ENCODE assay signal across 29 cellular contexts in genomic region chr16:52914428-52914827, GRCh38.
"Had no signal": no experiment of that assay in that cellular context is flagged by ENCODE, and none has a peak within 500 bp of the region (broad histone marks: within the 10 kb centered on the region; RNA-seq: fewer than 3 reads in every experiment).

No MANE protein-coding gene starts in this region.

- DNase-seq: activated CD4-positive, alpha-beta T cell treated with anti-CD3 and anti-CD28 coated beads for 1 hour; activated CD4-positive, alpha-beta T cell treated with anti-CD3 and anti-CD28 coated beads, Interleukin-2, amount 10 ng/mL, durations not matched to agents 7 days and 5 days; activated CD8-positive, alpha-beta memory T cell treated with anti-CD3 and anti-CD28 coated beads, Interleukin-2, amount 10 ng/mL, durations not matched to agents 7 days and 5 days; activated CD8-positive, alpha-beta T cell treated with anti-CD3 and anti-CD28 coated beads for 36 hours; activated naive CD4-positive, alpha-beta T cell; activated T-cell treated with anti-CD3 and anti-CD28 coated beads, Interleukin-2, amount 50 U/mL, for 48 hours; foreskin keratinocyte; immature natural killer cell; kidney; left colon; midbrain; naive thymus-derived CD8-positive, alpha-beta T cell; nucleus accumbens; pancreas; retina; sigmoid colon; small intestine; stimulated activated CD4-positive, alpha-beta T cell treated with anti-CD3 and anti-CD28 coated beads, Interleukin-4, amount 100 ng/mL, for 24 hours; T-helper 9 cell; trophoblast cell had no signal

- H2AFZ ChIP-seq: hepatocyte had no signal

- H3K79me2 ChIP-seq: hepatocyte had no signal

- H3K27ac ChIP-seq: breast epithelium, esophagus muscularis mucosa, foreskin keratinocyte, hepatocyte, pancreas, prostate gland, sigmoid colon, thoracic aorta had no signal

- ATAC-seq: activated CD8-positive, alpha-beta memory T cell treated with anti-CD3 and anti-CD28 coated beads, Interleukin-2, amount 10 ng/mL, durations not matched to agents 7 days and 5 days; activated CD8-positive, alpha-beta T cell treated with anti-CD3 and anti-CD28 coated beads for 36 hours; activated naive CD4-positive, alpha-beta T cell treated with anti-CD3 and anti-CD28 coated beads, Interleukin-2, amount 50 U/mL, for 72 hours; foreskin keratinocyte; left colon; naive thymus-derived CD8-positive, alpha-beta T cell; pancreas; stimulated activated effector memory CD8-positive, alpha-beta T cell treated with anti-CD3 and anti-CD28 coated beads, Interleukin-12 subunit alpha, Interleukin-12 subunit beta, amount 100 ng/mL, for 72 hours had no signal

- FAIRE-seq: kidney, pancreas, small intestine, TTC549, urothelium cell line had no signal

- H3K27me3 ChIP-seq: breast epithelium, esophagus muscularis mucosa, foreskin keratinocyte, hepatocyte, pancreas, sigmoid colon had no signal

- H3K36me3 ChIP-seq: breast epithelium, esophagus muscularis mucosa, pancreas, prostate gland, sigmoid colon, thoracic aorta had no signal

- H3K4me3 ChIP-seq: breast epithelium, esophagus muscularis mucosa, hepatocyte, pancreas, prostate gland, sigmoid colon, thoracic aorta had no signal

- H3K9me3 ChIP-seq: breast epithelium, esophagus muscularis mucosa, pancreas, prostate gland, sigmoid colon, thoracic aorta had no signal

- H3K4me2 ChIP-seq: hepatocyte had no signal

- H3K4me1 ChIP-seq: breast epithelium, esophagus muscularis mucosa, foreskin keratinocyte, pancreas, prostate gland, sigmoid colon had no signal
